ENCODE assay signal across 2 cellular contexts in the genomic region with DNA sequence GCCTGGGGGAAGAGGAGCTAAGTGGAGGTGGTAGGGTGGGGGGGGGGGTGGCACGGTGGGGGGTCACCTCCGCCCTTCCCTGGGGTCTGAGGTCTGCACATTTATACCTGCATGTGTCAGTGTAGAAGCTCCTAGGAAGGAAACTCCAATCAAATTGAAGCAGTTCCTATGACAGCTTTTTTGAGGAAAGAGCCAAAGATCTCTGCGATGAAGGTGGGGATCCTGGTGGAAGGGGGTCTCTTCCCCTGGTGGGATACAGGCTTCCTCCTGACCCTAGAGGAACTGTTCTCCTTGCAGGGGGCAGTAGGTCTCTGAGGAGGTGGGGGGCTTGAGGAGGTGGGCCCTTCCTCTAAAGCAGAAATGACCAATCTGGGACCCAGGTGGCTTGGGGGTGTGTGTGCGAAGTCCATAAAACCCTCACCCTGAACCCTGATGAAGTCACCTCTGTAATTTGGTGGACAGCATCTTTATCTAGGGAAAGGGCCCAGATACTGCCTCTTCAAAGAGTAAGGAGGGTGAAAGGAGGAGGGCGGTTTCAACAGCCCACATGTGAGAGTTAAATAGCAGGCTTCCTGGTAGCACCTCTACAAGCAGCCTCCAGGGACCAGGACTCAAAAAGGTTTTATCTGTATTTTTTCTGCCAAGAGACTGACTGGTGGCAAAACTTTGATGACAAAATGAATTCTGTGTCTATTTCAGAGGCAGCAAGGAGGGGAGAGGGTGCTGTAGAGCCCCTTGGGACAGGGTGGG.
TF ChIP-seq lines count a peak whose summit lies in the region.

No MANE protein-coding gene starts in this region.

TF ChIP-seq in SK-N-SH, 30 proteins besides CTCF, POLR2A, EP300 and RAD21 (continued from another document):
- TF ChIP-seq, protein P1, sequence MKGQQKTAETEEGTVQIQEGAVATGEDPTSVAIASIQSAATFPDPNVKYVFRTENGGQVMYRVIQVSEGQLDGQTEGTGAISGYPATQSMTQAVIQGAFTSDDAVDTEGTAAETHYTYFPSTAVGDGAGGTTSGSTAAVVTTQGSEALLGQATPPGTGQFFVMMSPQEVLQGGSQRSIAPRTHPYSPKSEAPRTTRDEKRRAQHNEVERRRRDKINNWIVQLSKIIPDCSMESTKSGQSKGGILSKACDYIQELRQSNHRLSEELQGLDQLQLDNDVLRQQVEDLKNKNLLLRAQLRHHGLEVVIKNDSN (IDR thresholded peaks at IDR 0.05; ENCODE audit: borderline replicate concordance, low read depth): no peak
- TF ChIP-seq RFX5 (IDR thresholded peaks at IDR 0.05; ENCODE audit: low read length) (no peak), GATA2 (CRISPR knock-in tag; IDR thresholded peaks at IDR 0.05) (no peak), RXRA (IDR thresholded peaks at IDR 0.05; ENCODE audit: borderline replicate concordance, low read depth) (no peak)

TF ChIP-seq in SK-N-SH treated with all-trans-retinoic acid at 6 μM for 48 hours, 23 proteins besides CTCF, POLR2A, EP300 and RAD21 (continued from another document):
- TF ChIP-seq, protein P2, sequence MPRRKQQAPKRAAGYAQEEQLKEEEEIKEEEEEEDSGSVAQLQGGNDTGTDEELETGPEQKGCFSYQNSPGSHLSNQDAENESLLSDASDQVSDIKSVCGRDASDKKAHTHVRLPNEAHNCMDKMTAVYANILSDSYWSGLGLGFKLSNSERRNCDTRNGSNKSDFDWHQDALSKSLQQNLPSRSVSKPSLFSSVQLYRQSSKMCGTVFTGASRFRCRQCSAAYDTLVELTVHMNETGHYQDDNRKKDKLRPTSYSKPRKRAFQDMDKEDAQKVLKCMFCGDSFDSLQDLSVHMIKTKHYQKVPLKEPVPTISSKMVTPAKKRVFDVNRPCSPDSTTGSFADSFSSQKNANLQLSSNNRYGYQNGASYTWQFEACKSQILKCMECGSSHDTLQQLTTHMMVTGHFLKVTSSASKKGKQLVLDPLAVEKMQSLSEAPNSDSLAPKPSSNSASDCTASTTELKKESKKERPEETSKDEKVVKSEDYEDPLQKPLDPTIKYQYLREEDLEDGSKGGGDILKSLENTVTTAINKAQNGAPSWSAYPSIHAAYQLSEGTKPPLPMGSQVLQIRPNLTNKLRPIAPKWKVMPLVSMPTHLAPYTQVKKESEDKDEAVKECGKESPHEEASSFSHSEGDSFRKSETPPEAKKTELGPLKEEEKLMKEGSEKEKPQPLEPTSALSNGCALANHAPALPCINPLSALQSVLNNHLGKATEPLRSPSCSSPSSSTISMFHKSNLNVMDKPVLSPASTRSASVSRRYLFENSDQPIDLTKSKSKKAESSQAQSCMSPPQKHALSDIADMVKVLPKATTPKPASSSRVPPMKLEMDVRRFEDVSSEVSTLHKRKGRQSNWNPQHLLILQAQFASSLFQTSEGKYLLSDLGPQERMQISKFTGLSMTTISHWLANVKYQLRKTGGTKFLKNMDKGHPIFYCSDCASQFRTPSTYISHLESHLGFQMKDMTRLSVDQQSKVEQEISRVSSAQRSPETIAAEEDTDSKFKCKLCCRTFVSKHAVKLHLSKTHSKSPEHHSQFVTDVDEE (CRISPR knock-in tag; IDR thresholded peaks at IDR 0.05): no peak
- TF ChIP-seq ZNF8 (CRISPR knock-in tag; IDR thresholded peaks at IDR 0.05): no peak
- TF ChIP-seq, protein P3, sequence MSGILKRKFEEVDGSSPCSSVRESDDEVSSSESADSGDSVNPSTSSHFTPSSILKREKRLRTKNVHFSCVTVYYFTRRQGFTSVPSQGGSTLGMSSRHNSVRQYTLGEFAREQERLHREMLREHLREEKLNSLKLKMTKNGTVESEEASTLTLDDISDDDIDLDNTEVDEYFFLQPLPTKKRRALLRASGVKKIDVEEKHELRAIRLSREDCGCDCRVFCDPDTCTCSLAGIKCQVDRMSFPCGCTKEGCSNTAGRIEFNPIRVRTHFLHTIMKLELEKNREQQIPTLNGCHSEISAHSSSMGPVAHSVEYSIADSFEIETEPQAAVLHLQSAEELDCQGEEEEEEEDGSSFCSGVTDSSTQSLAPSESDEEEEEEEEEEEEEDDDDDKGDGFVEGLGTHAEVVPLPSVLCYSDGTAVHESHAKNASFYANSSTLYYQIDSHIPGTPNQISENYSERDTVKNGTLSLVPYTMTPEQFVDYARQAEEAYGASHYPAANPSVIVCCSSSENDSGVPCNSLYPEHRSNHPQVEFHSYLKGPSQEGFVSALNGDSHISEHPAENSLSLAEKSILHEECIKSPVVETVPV (CRISPR knock-in tag; IDR thresholded peaks at IDR 0.05): no peak
- TF ChIP-seq ZFP30 (CRISPR knock-in tag; IDR thresholded peaks at IDR 0.05): no peak
- TF ChIP-seq SNAI2 (CRISPR knock-in tag; IDR thresholded peaks at IDR 0.05): no peak
- TF ChIP-seq, protein P4, sequence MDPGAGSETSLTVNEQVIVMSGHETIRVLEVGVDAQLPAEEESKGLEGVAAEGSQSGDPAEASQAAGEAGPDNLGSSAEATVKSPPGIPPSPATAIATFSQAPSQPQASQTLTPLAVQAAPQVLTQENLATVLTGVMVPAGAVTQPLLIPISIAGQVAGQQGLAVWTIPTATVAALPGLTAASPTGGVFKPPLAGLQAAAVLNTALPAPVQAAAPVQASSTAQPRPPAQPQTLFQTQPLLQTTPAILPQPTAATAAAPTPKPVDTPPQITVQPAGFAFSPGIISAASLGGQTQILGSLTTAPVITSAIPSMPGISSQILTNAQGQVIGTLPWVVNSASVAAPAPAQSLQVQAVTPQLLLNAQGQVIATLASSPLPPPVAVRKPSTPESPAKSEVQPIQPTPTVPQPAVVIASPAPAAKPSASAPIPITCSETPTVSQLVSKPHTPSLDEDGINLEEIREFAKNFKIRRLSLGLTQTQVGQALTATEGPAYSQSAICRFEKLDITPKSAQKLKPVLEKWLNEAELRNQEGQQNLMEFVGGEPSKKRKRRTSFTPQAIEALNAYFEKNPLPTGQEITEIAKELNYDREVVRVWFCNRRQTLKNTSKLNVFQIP (CRISPR knock-in tag; IDR thresholded peaks at IDR 0.05; ENCODE audit: borderline replicate concordance, low read depth): no peak
- TF ChIP-seq, protein P5, sequence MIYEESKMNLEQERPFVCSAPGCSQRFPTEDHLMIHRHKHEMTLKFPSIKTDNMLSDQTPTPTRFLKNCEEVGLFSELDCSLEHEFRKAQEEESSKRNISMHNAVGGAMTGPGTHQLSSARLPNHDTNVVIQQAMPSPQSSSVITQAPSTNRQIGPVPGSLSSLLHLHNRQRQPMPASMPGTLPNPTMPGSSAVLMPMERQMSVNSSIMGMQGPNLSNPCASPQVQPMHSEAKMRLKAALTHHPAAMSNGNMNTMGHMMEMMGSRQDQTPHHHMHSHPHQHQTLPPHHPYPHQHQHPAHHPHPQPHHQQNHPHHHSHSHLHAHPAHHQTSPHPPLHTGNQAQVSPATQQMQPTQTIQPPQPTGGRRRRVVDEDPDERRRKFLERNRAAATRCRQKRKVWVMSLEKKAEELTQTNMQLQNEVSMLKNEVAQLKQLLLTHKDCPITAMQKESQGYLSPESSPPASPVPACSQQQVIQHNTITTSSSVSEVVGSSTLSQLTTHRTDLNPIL (CRISPR knock-in tag; IDR thresholded peaks at IDR 0.05; ENCODE audit: low read depth): no peak
- TF ChIP-seq, protein P6, sequence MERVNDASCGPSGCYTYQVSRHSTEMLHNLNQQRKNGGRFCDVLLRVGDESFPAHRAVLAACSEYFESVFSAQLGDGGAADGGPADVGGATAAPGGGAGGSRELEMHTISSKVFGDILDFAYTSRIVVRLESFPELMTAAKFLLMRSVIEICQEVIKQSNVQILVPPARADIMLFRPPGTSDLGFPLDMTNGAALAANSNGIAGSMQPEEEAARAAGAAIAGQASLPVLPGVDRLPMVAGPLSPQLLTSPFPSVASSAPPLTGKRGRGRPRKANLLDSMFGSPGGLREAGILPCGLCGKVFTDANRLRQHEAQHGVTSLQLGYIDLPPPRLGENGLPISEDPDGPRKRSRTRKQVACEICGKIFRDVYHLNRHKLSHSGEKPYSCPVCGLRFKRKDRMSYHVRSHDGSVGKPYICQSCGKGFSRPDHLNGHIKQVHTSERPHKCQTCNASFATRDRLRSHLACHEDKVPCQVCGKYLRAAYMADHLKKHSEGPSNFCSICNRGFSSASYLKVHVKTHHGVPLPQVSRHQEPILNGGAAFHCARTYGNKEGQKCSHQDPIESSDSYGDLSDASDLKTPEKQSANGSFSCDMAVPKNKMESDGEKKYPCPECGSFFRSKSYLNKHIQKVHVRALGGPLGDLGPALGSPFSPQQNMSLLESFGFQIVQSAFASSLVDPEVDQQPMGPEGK (CRISPR knock-in tag; IDR thresholded peaks at IDR 0.05; ENCODE audit: borderline replicate concordance): no peak
- TF ChIP-seq TOX (CRISPR knock-in tag; IDR thresholded peaks at IDR 0.05; ENCODE audit: borderline replicate concordance): no peak
- TF ChIP-seq ZC3H10 (CRISPR knock-in tag; IDR thresholded peaks at IDR 0.05): no peak
- no peak for TF ChIP-seq CSDC2 (CRISPR knock-in tag; IDR thresholded peaks at IDR 0.05)
- TF ChIP-seq ZNF565 (CRISPR knock-in tag; conservative IDR thresholded peaks at IDR 0.05; ENCODE audit: low read depth): no peak
